Comparison of ENCODE assay signal across 14 cellular contexts in genomic region chr1:23081376-23081775, GRCh38.
DNase-seq lines count a peak whose midpoint lies in the region; ATAC-seq, FAIRE-seq and TF ChIP-seq lines count a peak whose summit lies in the region.
"Had no signal": no experiment of that assay in that cellular context is flagged by ENCODE, and none has a peak within 500 bp of the region (broad histone marks: within the 10 kb centered on the region; RNA-seq: fewer than 3 reads in every experiment).

No MANE protein-coding gene starts in this region.

- TF ChIP-seq POLR2A in K562 (conservative IDR thresholded peaks at IDR 0.05) = no peak; the same call in 1 of the 2 replicates

- no peak overlapping the region for H3K27ac ChIP-seq in K562 (ENCODE audit: extremely low read depth, low read depth, low read length)
- H3K27ac ChIP-seq: spleen, vagina had no signal

- peaks cover 4% of the 10 kb centered on the region; the same call in 1 of the 2 replicates for H4K20me1 ChIP-seq in K562 (replicated peaks; ENCODE audit: control insufficient read depth, insufficient read depth, low read length)

- no peak overlapping the region for H2AFZ ChIP-seq in K562 (ENCODE audit: low read depth, low read length)

- FAIRE-seq in K562 (lab: Jason Lieb, UNC) = peak; percentile 54
- FAIRE-seq: endometrium had no signal

- no peak for TF ChIP-seq EP300 in K562 (IDR thresholded peaks at IDR 0.05; ENCODE audit: low read length)

- H3K9me3 ChIP-seq in K562 (replicated peaks; ENCODE audit: control insufficient read depth, insufficient read depth, low read depth, low read length) (no peaks in the 10 kb centered on the region), HAP-1 (no peaks in the 10 kb centered on the region)
- H3K9me3 ChIP-seq: spleen, vagina had no signal

- in situ Hi-C loops in K562 (cut with MboI) = no loop called here
- in situ Hi-C loops in HAP-1 (cut with MboI; ENCODE audit: low sequenced_read_pairs) = loop anchor here (10.0 kb wide), 1 partner anchor 107 kb away; the partner anchor contains the start of gene LACTBL1

- no peaks in the 10 kb centered on the region for H3K79me2 ChIP-seq in K562 (ENCODE audit: control insufficient read depth, insufficient read depth, low read length)

- peaks cover 97% of the 10 kb centered on the region for H3K36me3 ChIP-seq in K562 (ENCODE audit: control insufficient read depth, insufficient read depth, low read length)
- peaks cover 90% of the 10 kb centered on the region for H3K36me3 ChIP-seq in HAP-1 (replicated peaks)

- no peak overlapping the region for H3K9ac ChIP-seq in K562 (ENCODE audit: insufficient read depth in 1 of 2, low read depth in 2 of 2, low read length in 2 of 2)

- H3K27me3 ChIP-seq in K562 (ENCODE audit: control insufficient read depth in 2 of 2, insufficient read depth in 2 of 2, low read length in 2 of 2) = no peaks in the 10 kb centered on the region
- H3K27me3 ChIP-seq in HAP-1 (ENCODE audit: low read depth) = no peaks in the 10 kb centered on the region
- H3K27me3 ChIP-seq: spleen, vagina had no signal

- CTCF ChIA-PET in K562 (lab: Yijun Ruan, JAX; ENCODE audit: low intra/inter-chr PET ratio) = interaction anchor here (1.8 kb wide), 1 partner anchor 104 kb away, joined by 7 read pairs; no protein-coding TSS in a partner anchor

- POLR2A ChIA-PET in K562 (lab: Yijun Ruan, JAX) = interaction anchor here (0.6 to 2.2 kb wide), 4 partner anchors 13 to 433 kb away, joined by 3 to 7 read pairs (median 4); no protein-coding TSS in a partner anchor

- TF ChIP-seq RAD21 in K562 (CRISPR knock-in tag; conservative IDR thresholded peaks at IDR 0.05 in 1 of 2, IDR thresholded peaks at IDR 0.05 in 1 of 2) = 0 out of 4 replicates have a peak, but pooled peaks of 1 of the 2 experiments have one; percentile 28

- peak; percentile 64 for ATAC-seq in K562
- peak; percentile 18 for ATAC-seq in left colon
- no peak for ATAC-seq in HG03280 (IDR thresholded peaks at IDR 0.05; ENCODE audit: unreplicated experiment)
- ATAC-seq in HG02763 (IDR thresholded peaks at IDR 0.05; ENCODE audit: unreplicated experiment) = no peak

- no TSS peak for BruUV-seq in K562 (replicated peaks; lab: Mats Ljungman, UMichigan)

- no peaks in the 10 kb centered on the region for H3K9me1 ChIP-seq in K562 (ENCODE audit: control insufficient read depth, insufficient read depth, low read length)

- no peak overlapping the region for H3K4me2 ChIP-seq in K562 (ENCODE audit: insufficient read depth, low read length)

- H3K4me3 ChIP-seq in K562 (no peak overlapping the region), HAP-1 (no peak overlapping the region)
- H3K4me3 ChIP-seq: spleen, vagina had no signal

- H3K4me1 ChIP-seq in K562 (replicated peaks in 1 of 2; ENCODE audit: control insufficient read depth in 2 of 2, insufficient read depth in 2 of 2, low read length in 2 of 2) = no peaks in the 10 kb centered on the region
- H3K4me1 ChIP-seq in HAP-1 = no peaks in the 10 kb centered on the region; the same call in 1 of the 2 replicates

- intact Hi-C loops in K562 (cut with micrococcal nuclease) = loop anchor here (5.0 to 10.0 kb wide), 2 partner anchors 104 to 323 kb away; no protein-coding TSS in a partner anchor
- intact Hi-C loops in left colon (cut with DNase I, micrococcal nuclease) = no loop called here

- DNase-seq in DMS114 treated with DMSO at 0.1 percent for 48 hours (lab: John Stamatoyannopoulos, UW; ENCODE audit: unreplicated experiment) (peak; percentile 20), HT-29 (ENCODE audit: low spot score) (peak; percentile 22), K562 (ENCODE audit: extremely low read depth in 1 of 4, low spot score in 3 of 4) (no peak), left colon (no peak), middle frontal gyrus (ENCODE audit: extremely low spot score, low spot score) (no peak), HAP-1 (ENCODE audit: low spot score in 2 of 2) (no peak)
- DNase-seq: COR-L47; naive thymus-derived CD8-positive, alpha-beta T cell; NCI-H1417; spleen had no signal

- peak; percentile 33 to 44 (median 36); a peak in 4 of 6 replicates for TF ChIP-seq CTCF in K562 (IDR thresholded peaks at IDR 0.05 in 2 of 3, conservative IDR thresholded peaks at IDR 0.05 in 1 of 3; ENCODE audit: insufficient read depth in 2 of 3, low read depth in 1 of 3, low read length in 3 of 3)

- 95% methylated on average over 3 of the region's 3 CpGs for WGBS in K562 (ENCODE audit: insufficient coverage, low coverage, missing lambda C conversion rate)

TF ChIP-seq in K562, 482 proteins besides CTCF, POLR2A, EP300 and RAD21:
- TF ChIP-seq HNRNPL (IDR thresholded peaks at IDR 0.05; ENCODE audit: low read depth, low read length) (no peak), U2AF2 (optimal IDR thresholded peaks at IDR 0.05; ENCODE audit: low read depth, low read length) (no peak), MYC (IDR thresholded peaks at IDR 0.05; ENCODE audit: low read depth, low read length) (no peak), MYC (CRISPR knock-in tag; IDR thresholded peaks at IDR 0.05; ENCODE audit: borderline replicate concordance, low read depth) (no peak), SMC3 (conservative IDR thresholded peaks at IDR 0.05; ENCODE audit: insufficient read depth, low read depth, low read length) (peak; percentile 27; the same call in 1 of the 2 replicates), ZNF146 (CRISPR knock-in tag; IDR thresholded peaks at IDR 0.05; ENCODE audit: unreplicated experiment) (no peak), ARID3B (CRISPR knock-in tag; IDR thresholded peaks at IDR 0.05; ENCODE audit: borderline replicate concordance) (no peak), SUPT5H (IDR thresholded peaks at IDR 0.05) (0 out of 2 replicates have a peak, but pooled peaks have one; percentile 6), NEUROD1 (IDR thresholded peaks at IDR 0.05; ENCODE audit: borderline replicate concordance, low read depth, low read length, partially characterized antibody) (no peak), BRD9 (IDR thresholded peaks at IDR 0.05; ENCODE audit: low read depth, partially characterized antibody) (no peak), GTF2F1 (IDR thresholded peaks at IDR 0.05; ENCODE audit: low read depth, low read length) (no peak), ZNF124 (CRISPR knock-in tag; IDR thresholded peaks at IDR 0.05) (no peak), ZNF695 (CRISPR knock-in tag; IDR thresholded peaks at IDR 0.05) (no peak)

Comparison
In these comparisons a context has a peak if more than half of its experiments do, and no peak if none do; other contexts are left out.
1. DNase-seq: peak in DMS114 treated with DMSO at 0.1 percent for 48 hours (single experiment) and HT-29 (single experiment); none in K562 (0 of 4), left colon (0 of 2), middle frontal gyrus (single experiment) and HAP-1 (0 of 2).
2. ATAC-seq: peak in K562 (single experiment) and left colon (single experiment); none in HG03280 (single experiment) and HG02763 (single experiment).